ENCODE assay signal across 9 cellular contexts in the genomic region with DNA sequence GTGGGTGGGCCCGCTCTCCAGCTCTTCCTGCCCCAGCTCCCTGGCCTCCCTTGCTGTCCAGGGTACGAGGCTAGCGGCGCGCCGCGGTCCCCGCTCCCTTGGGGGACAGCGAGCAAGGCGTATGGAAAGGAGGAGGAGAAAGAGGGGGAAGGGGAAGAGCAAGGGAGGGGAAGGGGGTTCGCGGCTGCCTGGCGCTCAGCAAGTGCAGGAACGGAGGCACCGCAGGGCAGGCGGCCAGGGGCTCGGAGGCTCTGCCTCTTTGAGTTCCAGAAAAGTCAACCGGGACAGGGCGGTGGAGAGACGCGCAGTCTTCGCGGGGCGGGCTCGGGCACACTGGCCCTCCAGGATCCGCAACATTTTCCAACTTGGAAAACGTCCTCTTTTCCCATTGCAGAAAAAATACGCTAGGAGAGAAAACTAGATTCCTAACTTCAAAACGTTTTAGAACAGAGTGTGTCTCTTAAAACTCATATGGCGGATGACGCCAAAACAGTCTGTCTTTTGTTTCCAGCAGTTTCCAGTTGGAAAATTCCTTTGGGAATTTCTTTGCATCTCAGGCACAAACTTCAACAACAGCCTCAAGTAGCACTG. TPM values are rescaled to one million over a fixed set of nuclear protein-coding genes. Genes with fewer than 3 reads are reported as not detected.
DNase-seq lines count a peak whose midpoint lies in the region; TF ChIP-seq lines count a peak whose summit lies in the region.
"Had no signal": no experiment of that assay in that cellular context is flagged by ENCODE, and none has a peak within 500 bp of the region (broad histone marks: within the 10 kb centered on the region; RNA-seq: fewer than 3 reads in every experiment).

No MANE protein-coding gene starts in this region.

- H3K27ac Mint-ChIP-seq in CD14-positive monocyte = no peak overlapping the region

- no peak for DNase-seq in GM06990 (ENCODE audit: extremely low read depth, insufficient read length)
- no peak for DNase-seq in coronary artery (ENCODE audit: low spot score)
- DNase-seq in islet precursor cell = peak; percentile 68
- DNase-seq in smooth muscle cell (lab: John Stamatoyannopoulos, UW; ENCODE audit: unreplicated experiment) = no peak
- no peak for DNase-seq in superior temporal gyrus (ENCODE audit: extremely low spot score)
- no peak for DNase-seq in mesenteric fat pad (ENCODE audit: low spot score)
- no peak for DNase-seq in CD14-positive monocyte (ENCODE audit: low spot score)
- no peak for DNase-seq in NCI-H510A (lab: John Stamatoyannopoulos, UW)
- DNase-seq: T-helper 2 cell had no signal

- H3K27ac ChIP-seq in coronary artery (peak overlapping the region in 1 of 2 donors; percentile 81), smooth muscle cell (ENCODE audit: low read depth) (no peak overlapping the region)

- H3F3A ChIP-seq in smooth muscle cell (ENCODE audit: low read depth) = no peaks in the 10 kb centered on the region

- peak overlapping the region; percentile 92 for H2AFZ ChIP-seq in smooth muscle cell (ENCODE audit: low read depth)

- H3K4me2 ChIP-seq in smooth muscle cell = peak overlapping the region; percentile 93

- no peaks in the 10 kb centered on the region for H4K20me1 ChIP-seq in smooth muscle cell (ENCODE audit: low read depth)

- H3K9me3 Mint-ChIP-seq in CD14-positive monocyte = peaks cover 0 to 8% (median 3%) of the 10 kb centered on the region in 7 donors

- H3K4me1 Mint-ChIP-seq in CD14-positive monocyte = peaks cover 10% of the 10 kb centered on the region

- peaks cover 9% of the 10 kb centered on the region for H3K4me1 ChIP-seq in smooth muscle cell (ENCODE audit: low read depth)

- no peaks in the 10 kb centered on the region for H3K9me3 ChIP-seq in smooth muscle cell (replicated peaks; ENCODE audit: low read depth)

- H3K79me2 ChIP-seq in smooth muscle cell (ENCODE audit: low read depth) = no peaks in the 10 kb centered on the region

- peak overlapping the region in 1 of 2 donors; percentile 77 for H3K4me3 Mint-ChIP-seq in CD14-positive monocyte

- TF ChIP-seq CTCF in GM06990 (IDR thresholded peaks at IDR 0.05; ENCODE audit: insufficient read depth, low read length, poor library complexity, severe bottlenecking) (no peak), coronary artery (IDR thresholded peaks at IDR 0.05) (no peak), smooth muscle cell (IDR thresholded peaks at IDR 0.05; ENCODE audit: borderline replicate concordance, insufficient read depth, poor library complexity, severe bottlenecking) (no peak), CD14-positive monocyte (IDR thresholded peaks at IDR 0.05) (no peak)

- intact Hi-C loops in CD14-positive monocyte (cut with micrococcal nuclease) = no loop called here

- H3K27me3 ChIP-seq in GM06990 (replicated peaks; ENCODE audit: control insufficient read depth, insufficient read depth, low read length) (no peaks in the 10 kb centered on the region), smooth muscle cell (ENCODE audit: low read depth) (no peaks in the 10 kb centered on the region)

- H3K9ac ChIP-seq in smooth muscle cell (ENCODE audit: low read depth) = peak overlapping the region; percentile 50

- H3K36me3 ChIP-seq in GM06990 (ENCODE audit: control insufficient read depth, insufficient read depth, low read length) (no peaks in the 10 kb centered on the region; the same call in 1 of the 2 replicates), smooth muscle cell (ENCODE audit: low read depth) (no peaks in the 10 kb centered on the region)

- H3K36me3 Mint-ChIP-seq in CD14-positive monocyte = no peaks in the 10 kb centered on the region

- 10% methylated on average over 31 of the region's 31 CpGs for WGBS in smooth muscle cell (ENCODE audit: low lambda C conversion rate)

- H3K27me3 Mint-ChIP-seq in CD14-positive monocyte (ENCODE audit: low read depth in 3 of 3) = peaks cover 22 to 33% (median 31%) of the 10 kb centered on the region in 3 donors

- 0 out of 2 replicates have a peak overlapping the region, but pooled peaks have one; percentile 12 for H3K4me3 ChIP-seq in GM06990 (replicated peaks; ENCODE audit: low read depth, low read length)
- H3K4me3 ChIP-seq in coronary artery = peak overlapping the region; percentile 76
- peak overlapping the region; percentile 63 for H3K4me3 ChIP-seq in smooth muscle cell

RNA-seq across cellular contexts. Expression of a gene that starts 23.1 kb away (rescaled TPM):
- total RNA-seq in smooth muscle cell (34.3 and 38.8 TPM in 2 replicates), mesenteric fat pad (1.5 TPM)
- polyA plus RNA-seq in smooth muscle cell (15.5 and 24.5 TPM in 2 replicates), CD14-positive monocyte (under 1 TPM in 1 of 2 donors, not detected in 1; 0.11 TPM)

Comparison
In these comparisons a context has a peak if more than half of its experiments do, and no peak if none do; other contexts are left out.
1. H3K4me3 ChIP-seq: peak in every context shown above with its lines; median percentile 76 in coronary artery; 63 in smooth muscle cell; 12 in GM06990.
2. RNA of a gene that starts 23.1 kb away (total RNA-seq): 34.3 to 38.8 TPM in smooth muscle cell; 1.5 TPM in mesenteric fat pad (single experiment); every median in the first group is over 10 times any median in the second.